15 cellular contexts compared by ENCODE assay signal in the genomic region with DNA sequence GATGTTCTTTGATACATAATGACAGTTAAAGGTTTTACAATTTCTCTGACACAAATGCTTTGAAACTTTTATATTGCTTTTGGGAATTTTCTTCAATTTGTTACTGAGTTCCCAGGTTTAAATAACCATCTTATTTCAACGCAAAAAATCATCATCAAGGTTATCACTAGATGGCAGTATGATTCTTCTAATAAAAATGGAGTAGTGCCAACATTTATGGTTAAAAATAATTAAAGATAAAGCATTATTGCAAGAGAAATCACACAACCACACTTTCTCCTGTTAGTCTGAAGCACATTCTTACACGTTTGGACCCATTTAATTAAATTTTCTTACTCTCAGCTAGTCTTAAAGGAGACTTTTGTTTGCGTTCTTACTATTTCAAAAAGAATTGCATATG.
DNase-seq lines count a peak whose midpoint lies in the region; ATAC-seq and TF ChIP-seq lines count a peak whose summit lies in the region.
"Had no signal": no experiment of that assay in that cellular context is flagged by ENCODE, and none has a peak within 500 bp of the region (broad histone marks: within the 10 kb centered on the region; RNA-seq: fewer than 3 reads in every experiment).

No MANE protein-coding gene starts in this region.

- no peak overlapping the region for H3K4me2 ChIP-seq in Loucy (ENCODE audit: low read depth, low read length, poor library complexity, severe bottlenecking)
- no peak overlapping the region for H3K4me2 ChIP-seq in osteoblast (ENCODE audit: insufficient read depth, low read length)

- H3K36me3 ChIP-seq in Loucy (ENCODE audit: insufficient read depth, low read length) (no peaks in the 10 kb centered on the region), osteoblast (ENCODE audit: insufficient read depth, low read length) (no peaks in the 10 kb centered on the region)
- H3K36me3 ChIP-seq: gastrocnemius medialis, left lung had no signal

- H3K27me3 Mint-ChIP-seq in brain, result no peaks in the 10 kb centered on the region
- H3K27me3 Mint-ChIP-seq: stimulated activated naive CD8-positive, alpha-beta T cell treated with anti-CD3 and anti-CD28 coated beads, Interleukin-15, Interleukin-2, amounts not matched to agents 100 ng/mL and 50 ng/mL, for 24 hours had no signal

- H3K27me3 ChIP-seq in Loucy (ENCODE audit: insufficient read depth, low read length, poor library complexity, severe bottlenecking) (no peaks in the 10 kb centered on the region), osteoblast (ENCODE audit: insufficient read depth, low read length) (no peaks in the 10 kb centered on the region)
- H3K27me3 ChIP-seq: gastrocnemius medialis, left lung had no signal

- H3K9me3 ChIP-seq in Loucy (ENCODE audit: insufficient read depth, low read depth, low read length) (no peaks in the 10 kb centered on the region), osteoblast (ENCODE audit: low read depth, low read length) (no peaks in the 10 kb centered on the region)
- H3K9me3 ChIP-seq: gastrocnemius medialis, left lung had no signal

- H3K27ac Mint-ChIP-seq in brain, result no peak overlapping the region
- H3K27ac Mint-ChIP-seq: activated naive CD4-positive, alpha-beta T cell treated with anti-CD3 and anti-CD28 coated beads for 36 hours; stimulated activated naive CD8-positive, alpha-beta T cell treated with anti-CD3 and anti-CD28 coated beads, Interleukin-15, Interleukin-2, amounts not matched to agents 100 ng/mL and 50 ng/mL, for 24 hours had no signal

- peak; percentile 45 for TF ChIP-seq CTCF in Loucy (conservative IDR thresholded peaks at IDR 0.05; ENCODE audit: low read length)
- TF ChIP-seq CTCF in brain (conservative IDR thresholded peaks at IDR 0.05), result peak; percentile 47 to 74
- TF ChIP-seq CTCF in osteoblast (IDR thresholded peaks at IDR 0.05; ENCODE audit: extremely low read depth, low read depth, low read length), result peak; percentile 15

- H3K9me3 Mint-ChIP-seq in brain, result no peaks in the 10 kb centered on the region
- H3K9me3 Mint-ChIP-seq: stimulated activated naive CD8-positive, alpha-beta T cell treated with anti-CD3 and anti-CD28 coated beads, Interleukin-15, Interleukin-2, amounts not matched to agents 100 ng/mL and 50 ng/mL, for 24 hours had no signal

- no peak overlapping the region for H3K4me3 Mint-ChIP-seq in brain
- H3K4me3 Mint-ChIP-seq: activated naive CD4-positive, alpha-beta T cell treated with anti-CD3 and anti-CD28 coated beads for 36 hours; stimulated activated naive CD8-positive, alpha-beta T cell treated with anti-CD3 and anti-CD28 coated beads, Interleukin-15, Interleukin-2, amounts not matched to agents 100 ng/mL and 50 ng/mL, for 24 hours had no signal

- no peaks in the 10 kb centered on the region for H3K4me1 ChIP-seq in Loucy (ENCODE audit: insufficient read depth, low read length, poor library complexity, severe bottlenecking)
- no peaks in the 10 kb centered on the region for H3K4me1 ChIP-seq in osteoblast (ENCODE audit: insufficient read depth, low read length)
- H3K4me1 ChIP-seq: gastrocnemius medialis, left lung had no signal

- no peaks in the 10 kb centered on the region for H3K9me2 ChIP-seq in Loucy (replicated peaks; ENCODE audit: low read depth, low read length)

- H3K36me3 Mint-ChIP-seq in brain, result no peaks in the 10 kb centered on the region

- H3K4me3 ChIP-seq in Loucy (ENCODE audit: low read length, poor library complexity, severe bottlenecking) (no peak overlapping the region), osteoblast (ENCODE audit: insufficient read depth, low read length) (no peak overlapping the region)
- H3K4me3 ChIP-seq: gastrocnemius medialis, left lung had no signal

- H3K27ac ChIP-seq in osteoblast (ENCODE audit: low read depth, low read length), result no peak overlapping the region
- H3K27ac ChIP-seq: gastrocnemius medialis, left lung had no signal

- DNase-seq in NCI-H1694 treated with DMSO at 0.1 percent for 48 hours (lab: John Stamatoyannopoulos, UW) (peak; percentile 3), NCI-H1694 (lab: John Stamatoyannopoulos, UW) (no peak), osteoblast (ENCODE audit: insufficient read length, low spot score, missing footprints) (peak; percentile 48)
- DNase-seq: activated naive CD4-positive, alpha-beta T cell treated with anti-CD3 and anti-CD28 coated beads for 36 hours; dermis blood vessel endothelial cell; gastrocnemius medialis; left lung; NCI-H226; stimulated activated CD4-positive, alpha-beta T cell treated with anti-CD3 and anti-CD28 coated beads, Interleukin-2, amount 100 ng/mL, for 48 hours had no signal

- H4K20me1 ChIP-seq in Loucy (ENCODE audit: insufficient read depth, low read length, poor library complexity, severe bottlenecking), result no peaks in the 10 kb centered on the region
- H4K20me1 ChIP-seq in osteoblast (ENCODE audit: insufficient read depth, low read length), result no peaks in the 10 kb centered on the region

- H3F3A ChIP-seq in Loucy (ENCODE audit: low read depth), result no peaks in the 10 kb centered on the region

- ATAC-seq in esophagus mucosa (no peak), HG03175 (IDR thresholded peaks at IDR 0.05; ENCODE audit: unreplicated experiment) (no peak), GM21723 (IDR thresholded peaks at IDR 0.05; ENCODE audit: unreplicated experiment) (no peak)
- ATAC-seq: gastrocnemius medialis, left lung had no signal

- H2AFZ ChIP-seq in Loucy (ENCODE audit: low read length) (no peak overlapping the region), osteoblast (ENCODE audit: low read length) (no peak overlapping the region)

- H3K9ac ChIP-seq in Loucy (ENCODE audit: low read depth, low read length, poor library complexity, severe bottlenecking), result no peak overlapping the region

- H3K79me2 ChIP-seq in Loucy (ENCODE audit: insufficient read depth, low read length) (no peaks in the 10 kb centered on the region), osteoblast (ENCODE audit: insufficient read depth, low read length) (no peaks in the 10 kb centered on the region)

- H3K4me1 Mint-ChIP-seq in brain, result no peaks in the 10 kb centered on the region
